In the genomic region with DNA sequence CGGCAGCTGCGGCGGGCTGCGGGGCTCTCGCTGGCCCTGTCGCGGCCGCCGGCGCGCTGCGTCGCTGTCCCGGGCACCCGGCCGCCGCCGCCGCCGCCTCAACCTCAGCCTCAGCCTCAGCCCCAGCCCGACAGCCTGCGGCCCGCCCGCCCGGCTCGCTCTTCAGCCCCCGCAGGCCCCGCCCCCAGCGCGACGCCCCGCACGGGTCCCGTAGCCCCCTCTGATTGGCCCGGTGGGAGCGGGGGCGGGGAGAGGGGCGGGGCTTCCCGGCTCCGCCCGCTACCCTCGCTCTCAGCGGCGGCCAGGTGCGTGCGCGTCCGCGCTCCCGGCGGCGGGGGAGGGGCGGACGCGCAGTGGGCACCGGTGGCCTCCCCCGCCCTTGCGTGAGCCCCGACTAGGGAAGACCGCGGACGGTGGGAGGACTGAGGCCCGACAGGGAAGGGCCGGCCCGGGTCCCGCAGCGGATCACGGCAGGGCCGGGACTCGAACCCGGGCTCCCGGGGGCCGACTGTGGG, we compare ENCODE assay signal across 8 cellular contexts. TPM values are rescaled to one million over a fixed set of nuclear protein-coding genes. Genes with fewer than 3 reads are reported as not detected.
DNase-seq lines count a peak whose midpoint lies in the region; ATAC-seq and TF ChIP-seq lines count a peak whose summit lies in the region.

A gene with protein sequence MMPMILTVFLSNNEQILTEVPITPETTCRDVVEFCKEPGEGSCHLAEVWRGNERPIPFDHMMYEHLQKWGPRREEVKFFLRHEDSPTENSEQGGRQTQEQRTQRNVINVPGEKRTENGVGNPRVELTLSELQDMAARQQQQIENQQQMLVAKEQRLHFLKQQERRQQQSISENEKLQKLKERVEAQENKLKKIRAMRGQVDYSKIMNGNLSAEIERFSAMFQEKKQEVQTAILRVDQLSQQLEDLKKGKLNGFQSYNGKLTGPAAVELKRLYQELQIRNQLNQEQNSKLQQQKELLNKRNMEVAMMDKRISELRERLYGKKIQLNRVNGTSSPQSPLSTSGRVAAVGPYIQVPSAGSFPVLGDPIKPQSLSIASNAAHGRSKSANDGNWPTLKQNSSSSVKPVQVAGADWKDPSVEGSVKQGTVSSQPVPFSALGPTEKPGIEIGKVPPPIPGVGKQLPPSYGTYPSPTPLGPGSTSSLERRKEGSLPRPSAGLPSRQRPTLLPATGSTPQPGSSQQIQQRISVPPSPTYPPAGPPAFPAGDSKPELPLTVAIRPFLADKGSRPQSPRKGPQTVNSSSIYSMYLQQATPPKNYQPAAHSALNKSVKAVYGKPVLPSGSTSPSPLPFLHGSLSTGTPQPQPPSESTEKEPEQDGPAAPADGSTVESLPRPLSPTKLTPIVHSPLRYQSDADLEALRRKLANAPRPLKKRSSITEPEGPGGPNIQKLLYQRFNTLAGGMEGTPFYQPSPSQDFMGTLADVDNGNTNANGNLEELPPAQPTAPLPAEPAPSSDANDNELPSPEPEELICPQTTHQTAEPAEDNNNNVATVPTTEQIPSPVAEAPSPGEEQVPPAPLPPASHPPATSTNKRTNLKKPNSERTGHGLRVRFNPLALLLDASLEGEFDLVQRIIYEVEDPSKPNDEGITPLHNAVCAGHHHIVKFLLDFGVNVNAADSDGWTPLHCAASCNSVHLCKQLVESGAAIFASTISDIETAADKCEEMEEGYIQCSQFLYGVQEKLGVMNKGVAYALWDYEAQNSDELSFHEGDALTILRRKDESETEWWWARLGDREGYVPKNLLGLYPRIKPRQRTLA (minus strand): TSS at position 137 of the 515 bp plus-strand sequence. CDS start 268 bp downstream, outside the sequence.

- no peaks in the 10 kb centered on the region for H3K36me3 ChIP-seq in CD4-positive, CD25-positive, alpha-beta regulatory T cell (ENCODE audit: control insufficient read depth, insufficient read depth, low read length)
- H3K36me3 ChIP-seq in endodermal cell (ENCODE audit: control insufficient read depth, insufficient read depth, low read length): no peaks in the 10 kb centered on the region
- no peaks in the 10 kb centered on the region for H3K36me3 ChIP-seq in mesodermal cell (ENCODE audit: control insufficient read depth, insufficient read depth, low read length)

- peaks cover 3 to 42% (median 19%) of the 10 kb centered on the region in 4 donors for H3K4me1 Mint-ChIP-seq in CD4-positive, CD25-positive, alpha-beta regulatory T cell
- peaks cover 8% of the 10 kb centered on the region for H3K4me1 Mint-ChIP-seq in endodermal cell

- H3K9ac ChIP-seq in endodermal cell (ENCODE audit: extremely low read depth, low read length, poor library complexity, severe bottlenecking): peak within 1 kb of the TSS; percentile 20

- H3K27ac ChIP-seq in CD4-positive, CD25-positive, alpha-beta regulatory T cell (ENCODE audit: insufficient read depth, low read length, poor library complexity, severe bottlenecking): no peak within 1 kb of the TSS
- H3K27ac ChIP-seq in endodermal cell (ENCODE audit: low read depth, low read length): peak within 1 kb of the TSS; percentile 17
- H3K27ac ChIP-seq in mesodermal cell (ENCODE audit: low read depth, low read length, severe bottlenecking): no peak within 1 kb of the TSS

- peak within 1 kb of the TSS; percentile 77 for H3K4me3 ChIP-seq in CD4-positive, CD25-positive, alpha-beta regulatory T cell (ENCODE audit: low read depth, low read length)
- H3K4me3 ChIP-seq in endodermal cell (ENCODE audit: low read length) (peak within 1 kb of the TSS; percentile 85), mesodermal cell (ENCODE audit: extremely low read depth, insufficient read depth, low read length, poor library complexity, severe bottlenecking) (peak within 1 kb of the TSS; percentile 44)

- H3K27me3 Mint-ChIP-seq in CD4-positive, CD25-positive, alpha-beta regulatory T cell: peaks cover 7% of the 10 kb centered on the region
- peaks cover 48% of the 10 kb centered on the region for H3K27me3 Mint-ChIP-seq in endodermal cell (ENCODE audit: insufficient read depth)

- peak within 1 kb of the TSS; percentile 90 to 95 (median 92) for H3K4me3 Mint-ChIP-seq in CD4-positive, CD25-positive, alpha-beta regulatory T cell
- peak within 1 kb of the TSS; percentile 80 for H3K4me3 Mint-ChIP-seq in endodermal cell

- ATAC-seq in CD4-positive, CD25-positive, alpha-beta regulatory T cell (ENCODE audit: low read depth in 2 of 2): peak; percentile 96 to 97
- ATAC-seq in GM19438 (IDR thresholded peaks at IDR 0.05; ENCODE audit: low read depth, unreplicated experiment) (peak; percentile 89), HG03571 (IDR thresholded peaks at IDR 0.05; ENCODE audit: unreplicated experiment) (peak; percentile 77)

- no peaks in the 10 kb centered on the region for H3K9me3 ChIP-seq in CD4-positive, CD25-positive, alpha-beta regulatory T cell (ENCODE audit: control insufficient read depth in 2 of 2, low read length in 2 of 2)
- H3K9me3 ChIP-seq in endodermal cell (ENCODE audit: control insufficient read depth, low read length) (no peaks in the 10 kb centered on the region), mesodermal cell (ENCODE audit: control insufficient read depth, low read length) (no peaks in the 10 kb centered on the region)

- TF ChIP-seq CTCF in endodermal cell (conservative IDR thresholded peaks at IDR 0.05): no peak

- no peaks in the 10 kb centered on the region for H3K36me3 Mint-ChIP-seq in CD4-positive, CD25-positive, alpha-beta regulatory T cell
- H3K36me3 Mint-ChIP-seq in endodermal cell (ENCODE audit: low read depth): no peaks in the 10 kb centered on the region

- H3K9me3 Mint-ChIP-seq in CD4-positive, CD25-positive, alpha-beta regulatory T cell: no peaks in the 10 kb centered on the region
- H3K9me3 Mint-ChIP-seq in endodermal cell: no peaks in the 10 kb centered on the region

- H3K4me1 ChIP-seq in CD4-positive, CD25-positive, alpha-beta regulatory T cell (ENCODE audit: control insufficient read depth, insufficient read depth, low read length, poor library complexity, severe bottlenecking): peaks cover 16% of the 10 kb centered on the region
- H3K4me1 ChIP-seq in endodermal cell (ENCODE audit: control insufficient read depth, insufficient read depth, low read length) (peaks cover 2% of the 10 kb centered on the region), mesodermal cell (ENCODE audit: control insufficient read depth, insufficient read depth, low read length, poor library complexity, severe bottlenecking) (no peaks in the 10 kb centered on the region)

- H3K27ac Mint-ChIP-seq in CD4-positive, CD25-positive, alpha-beta regulatory T cell: peak within 1 kb of the TSS in 2 of 3 donors; percentile 90 to 91
- peak within 1 kb of the TSS; percentile 35 for H3K27ac Mint-ChIP-seq in endodermal cell

- WGBS in endodermal cell (ENCODE audit: insufficient coverage in 1 of 2, insufficient read length in 1 of 2), 2 experiments: 0% methylated on average over 3 to 73 of the region's 73 CpGs
- WGBS in mesodermal cell (ENCODE audit: insufficient coverage in 2 of 2), 2 experiments: 0 to 1% methylated on average over 58 to 63 of the region's 73 CpGs

- no peaks in the 10 kb centered on the region for H3K27me3 ChIP-seq in CD4-positive, CD25-positive, alpha-beta regulatory T cell (ENCODE audit: control insufficient read depth, insufficient read depth, low read length)
- H3K27me3 ChIP-seq in endodermal cell (ENCODE audit: control insufficient read depth, insufficient read depth, low read length, poor library complexity, severe bottlenecking): peaks cover 22% of the 10 kb centered on the region

- peak; percentile 90 to 92 (median 91) for DNase-seq in CD4-positive, CD25-positive, alpha-beta regulatory T cell
- DNase-seq in NK-92 treated with Interleukin-12 subunit alpha and Interleukin-12 subunit beta, amount 100 ng/mL, for 24 hours (lab: John Stamatoyannopoulos, UW): peak; percentile 82
- peak; percentile 56 for DNase-seq in activated CD8-positive, alpha-beta memory T cell treated with anti-CD3 and anti-CD28 coated beads, Interleukin-2, amount 50 U/mL, for 1 hour (ENCODE audit: extremely low read depth)
- peak; percentile 96 for DNase-seq in endodermal cell
- DNase-seq in stimulated activated CD8-positive, alpha-beta memory T cell treated with anti-CD3 and anti-CD28 coated beads, Interleukin-15, amount 100 ng/mL, for 1 hour (ENCODE audit: low read depth): peak; percentile 87

RNA-seq across cellular contexts. Expression of the gene that starts here (rescaled TPM):
- 21.5 TPM for total RNA-seq in CD4-positive, CD25-positive, alpha-beta regulatory T cell
- 1 to 10 TPM; 1.5 to 3.9 (median 2.4) TPM for polyA plus RNA-seq in CD4-positive, CD25-positive, alpha-beta regulatory T cell
- 10 to 100 TPM; 15.6 to 17.5 TPM for total RNA-seq in endodermal cell
- 3.3 TPM for polyA plus RNA-seq in endodermal cell (2013, experiment 1 of 2)
- 4.4 TPM for polyA plus RNA-seq in endodermal cell (2013, experiment 2 of 2)
- polyA plus RNA-seq in mesodermal cell (2013, experiment 1 of 2): 8.7 TPM
- polyA plus RNA-seq in mesodermal cell (2013, experiment 2 of 2): 5.5 TPM
